11 cellular contexts compared by ENCODE assay signal in the genomic region with DNA sequence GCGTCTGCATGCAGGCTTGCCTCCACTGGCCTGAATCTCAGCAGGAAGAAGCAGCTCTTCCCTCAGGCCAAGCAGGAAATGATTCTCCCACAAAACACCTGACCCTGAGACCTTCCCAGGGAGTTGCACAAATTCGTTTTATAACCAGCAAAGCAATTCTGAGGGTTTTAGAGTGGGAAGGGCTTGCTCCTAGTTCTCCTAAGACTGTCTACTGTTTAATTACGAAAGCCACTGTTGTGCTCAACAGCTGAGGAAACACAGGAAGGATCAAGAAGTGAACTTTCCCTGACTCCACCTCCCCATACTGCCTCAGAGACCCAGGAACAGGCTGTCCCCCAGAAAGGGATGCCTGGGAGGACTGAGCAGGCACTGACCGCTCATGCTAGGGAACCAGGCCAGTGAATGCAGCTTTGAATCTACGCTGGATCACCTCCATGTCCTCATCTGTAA. TPM values are rescaled to one million over a fixed set of nuclear protein-coding genes. Genes with fewer than 3 reads are reported as not detected.
DNase-seq lines count a peak whose midpoint lies in the region; TF ChIP-seq lines count a peak whose summit lies in the region.
"Had no signal": no experiment of that assay in that cellular context is flagged by ENCODE, and none has a peak within 500 bp of the region (broad histone marks: within the 10 kb centered on the region; RNA-seq: fewer than 3 reads in every experiment).

No MANE protein-coding gene starts in this region.

- CTCF ChIA-PET in Calu3 (lab: Charles Lee), result interaction anchor here (0.7 kb wide), 1 partner anchor 22 kb away, joined by 4 read pairs; no protein-coding TSS in a partner anchor

- no peak overlapping the region for H3K4me2 ChIP-seq in hepatocyte

- H3K4me3 Mint-ChIP-seq in activated T-cell treated with anti-CD3 and anti-CD28 coated beads, Interleukin-2, amount 50 U/mL, for 24 hours, result no peak overlapping the region
- H3K4me3 Mint-ChIP-seq in Calu3 (ENCODE audit: low read depth, unreplicated experiment), result no peak overlapping the region

- no peak overlapping the region for H3K4me3 ChIP-seq in HFF-Myc (replicated peaks; ENCODE audit: low read depth, low read length)
- H3K4me3 ChIP-seq in astrocyte of the spinal cord (ENCODE audit: low read depth, low read length), result no peak overlapping the region
- H3K4me3 ChIP-seq in hepatocyte, result no peak overlapping the region
- no peak overlapping the region for H3K4me3 ChIP-seq in suprapubic skin
- H3K4me3 ChIP-seq: cardiac muscle cell had no signal

- H3K36me3 ChIP-seq in hepatocyte (replicated peaks; ENCODE audit: insufficient read depth, low read depth), result no peaks in the 10 kb centered on the region
- H3K36me3 ChIP-seq in suprapubic skin, result no peaks in the 10 kb centered on the region
- H3K36me3 ChIP-seq: cardiac muscle cell had no signal

- no peak overlapping the region for H3K27ac Mint-ChIP-seq in activated T-cell treated with anti-CD3 and anti-CD28 coated beads, Interleukin-2, amount 50 U/mL, for 24 hours
- no peak overlapping the region for H3K27ac Mint-ChIP-seq in Calu3 (ENCODE audit: unreplicated experiment)

- H3K4me1 ChIP-seq in hepatocyte (ENCODE audit: insufficient read depth), result peaks cover 19% of the 10 kb centered on the region
- H3K4me1 ChIP-seq in suprapubic skin, result peaks cover 17% of the 10 kb centered on the region

- no peak for TF ChIP-seq CTCF in HFF-Myc (IDR thresholded peaks at IDR 0.05; ENCODE audit: low read depth, low read length, missing control alignments)
- TF ChIP-seq CTCF in astrocyte of the spinal cord (IDR thresholded peaks at IDR 0.05; ENCODE audit: low read depth, low read length), result no peak
- no peak for TF ChIP-seq CTCF in hepatocyte (IDR thresholded peaks at IDR 0.05; ENCODE audit: poor library complexity)
- TF ChIP-seq CTCF in suprapubic skin (IDR thresholded peaks at IDR 0.05), result no peak
- TF ChIP-seq CTCF in Calu3 (IDR thresholded peaks at IDR 0.05; ENCODE audit: unreplicated experiment), result no peak

- no peaks in the 10 kb centered on the region for H3K79me2 ChIP-seq in hepatocyte

- peak; percentile 65 for DNase-seq in HFF-Myc (ENCODE audit: extremely low read depth, low read depth)
- DNase-seq in astrocyte of the spinal cord (ENCODE audit: low read depth, low spot score), result peak; percentile 41
- peak; percentile 51 for DNase-seq in hepatocyte (ENCODE audit: low spot score)
- DNase-seq in suprapubic skin (ENCODE audit: low spot score in 2 of 2), result no peak
- DNase-seq in activated T-cell treated with anti-CD3 and anti-CD28 coated beads, Interleukin-2, amount 50 U/mL, for 24 hours, result no peak
- no peak for DNase-seq in RKO (ENCODE audit: low spot score)
- DNase-seq in Calu3, result no peak
- DNase-seq: activated CD4-positive, alpha-beta T cell treated with anti-CD3 and anti-CD28 coated beads for 4 hours; left cardiac atrium; stimulated activated CD4-positive, alpha-beta T cell treated with anti-CD3 and anti-CD28 coated beads, Interleukin-4, amount 100 ng/mL, for 1 hour had no signal

- H2AFZ ChIP-seq in hepatocyte, result no peak overlapping the region

- intact Hi-C loops in Calu3 (cut with micrococcal nuclease; ENCODE audit: unreplicated experiment), result no loop called here

- H3K27ac ChIP-seq in hepatocyte (peak overlapping the region; percentile 75), suprapubic skin (peak overlapping the region; percentile 38)
- H3K27ac ChIP-seq: cardiac muscle cell had no signal

- no peaks in the 10 kb centered on the region for H3K9me2 ChIP-seq in hepatocyte (replicated peaks; ENCODE audit: insufficient read depth)

- no peaks in the 10 kb centered on the region for H4K20me1 ChIP-seq in hepatocyte (ENCODE audit: insufficient read depth, poor library complexity, severe bottlenecking)

- TF ChIP-seq EP300 in suprapubic skin (IDR thresholded peaks at IDR 0.05), result no peak

- H3K27me3 Mint-ChIP-seq in activated T-cell treated with anti-CD3 and anti-CD28 coated beads, Interleukin-2, amount 50 U/mL, for 24 hours, result no peaks in the 10 kb centered on the region
- no peaks in the 10 kb centered on the region for H3K27me3 Mint-ChIP-seq in Calu3 (ENCODE audit: unreplicated experiment)

- no peaks in the 10 kb centered on the region for H3K9me3 ChIP-seq in hepatocyte (ENCODE audit: low read depth)
- no peaks in the 10 kb centered on the region for H3K9me3 ChIP-seq in suprapubic skin

- no peaks in the 10 kb centered on the region for H3K4me1 Mint-ChIP-seq in activated T-cell treated with anti-CD3 and anti-CD28 coated beads, Interleukin-2, amount 50 U/mL, for 24 hours (ENCODE audit: low read depth)
- peaks cover 19% of the 10 kb centered on the region for H3K4me1 Mint-ChIP-seq in Calu3 (ENCODE audit: low read depth, unreplicated experiment)

- in situ Hi-C loops in astrocyte of the spinal cord (cut with HindIII; ENCODE audit: low sequenced_read_pairs), result no loop called here

- no peaks in the 10 kb centered on the region for H3K36me3 Mint-ChIP-seq in activated T-cell treated with anti-CD3 and anti-CD28 coated beads, Interleukin-2, amount 50 U/mL, for 24 hours (ENCODE audit: low read depth)
- no peaks in the 10 kb centered on the region for H3K36me3 Mint-ChIP-seq in Calu3 (ENCODE audit: insufficient read depth, unreplicated experiment)

- BruUV-seq in Calu3 (replicated peaks; lab: Mats Ljungman, UMichigan), result no TSS peak

- no peaks in the 10 kb centered on the region for H3K27me3 ChIP-seq in hepatocyte
- H3K27me3 ChIP-seq in suprapubic skin, result no peaks in the 10 kb centered on the region
- H3K27me3 ChIP-seq: cardiac muscle cell had no signal

- no peak for TF ChIP-seq POLR2A in suprapubic skin (IDR thresholded peaks at IDR 0.05)

- 73% methylated on average over 5 of the region's 5 CpGs for WGBS in hepatocyte (ENCODE audit: low lambda C conversion rate, missing lambda C conversion rate)
- 33% methylated on average over 5 of the region's 5 CpGs for WGBS in suprapubic skin

- no peaks in the 10 kb centered on the region for H3K9me3 Mint-ChIP-seq in activated T-cell treated with anti-CD3 and anti-CD28 coated beads, Interleukin-2, amount 50 U/mL, for 24 hours
- H3K9me3 Mint-ChIP-seq in Calu3 (ENCODE audit: low read depth, unreplicated experiment), result no peaks in the 10 kb centered on the region

RNA-seq across cellular contexts. Expression of gene PUM1, which starts 37.0 kb away (rescaled TPM):
- total RNA-seq in hepatocyte (97.4 and 98.9 TPM in 2 replicates), suprapubic skin (100 to 1,000 TPM; 100 to 132 (median 110) TPM), Calu3 (2022) (161 and 163 TPM in 2 replicates)
- 63.2 and 68.6 TPM in 2 replicates for polyA plus RNA-seq in hepatocyte

Comparison
In these comparisons a context has a peak if more than half of its experiments do, and no peak if none do; other contexts are left out.
1. DNase-seq: peak in HFF-Myc (single experiment), astrocyte of the spinal cord (single experiment) and hepatocyte (single experiment); none in suprapubic skin (0 of 2), activated T-cell treated with anti-CD3 and anti-CD28 coated beads, Interleukin-2, amount 50 U/mL, for 24 hours (single experiment), RKO (single experiment) and Calu3 (single experiment).